10 cellular contexts compared by ENCODE assay signal in the genomic region with DNA sequence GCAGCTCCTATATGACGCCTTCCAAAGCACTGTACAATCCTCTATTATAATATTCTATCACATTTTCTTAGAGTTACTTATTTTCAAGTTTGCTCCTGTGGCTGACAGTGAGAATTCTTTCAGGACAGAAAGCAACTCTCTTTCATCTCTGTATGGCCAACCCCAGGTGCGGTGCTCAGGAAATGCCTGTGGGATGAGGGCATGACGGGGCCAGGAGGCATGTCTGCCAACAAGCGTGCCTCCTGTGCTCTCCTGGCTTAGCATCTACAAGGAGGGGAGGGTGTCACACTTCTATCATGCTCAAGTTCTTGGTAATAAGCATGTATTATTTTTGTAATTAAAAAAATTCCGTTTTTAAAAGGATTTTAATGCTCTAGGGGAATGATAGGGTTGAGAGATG. TPM values are rescaled to one million over a fixed set of nuclear protein-coding genes. Genes with fewer than 3 reads are reported as not detected.
DNase-seq lines count a peak whose midpoint lies in the region; ATAC-seq and TF ChIP-seq lines count a peak whose summit lies in the region.
"Had no signal": no experiment of that assay in that cellular context is flagged by ENCODE, and none has a peak within 500 bp of the region (broad histone marks: within the 10 kb centered on the region; RNA-seq: fewer than 3 reads in every experiment).

No MANE protein-coding gene starts in this region.

- TF ChIP-seq CTCF in SK-N-SH (IDR thresholded peaks at IDR 0.05) (no peak), epithelial cell of esophagus (IDR thresholded peaks at IDR 0.05; ENCODE audit: insufficient read depth, low read depth, low read length, missing control alignments) (no peak)

- H3K79me2 ChIP-seq in SK-N-SH (ENCODE audit: insufficient read depth) = peaks cover 79% of the 10 kb centered on the region

- peaks cover 7% of the 10 kb centered on the region for H3F3A ChIP-seq in SK-N-SH (replicated peaks; ENCODE audit: insufficient read depth)

- H2AFZ ChIP-seq in SK-N-SH (ENCODE audit: low read depth) = no peak overlapping the region
- H2AFZ ChIP-seq: PC-9 had no signal

- DNase-seq in ELR (ENCODE audit: low read depth) (peak; percentile 81), SK-N-SH (no peak), epithelial cell of esophagus (ENCODE audit: low read depth) (peak; percentile 93), renal cortical epithelial cell (ENCODE audit: low read depth) (peak; percentile 74), NCI-H1092 (lab: John Stamatoyannopoulos, UW) (no peak), NCI-H1694 treated with DMSO at 0.1 percent for 48 hours (lab: John Stamatoyannopoulos, UW) (no peak)
- DNase-seq: activated CD8-positive, alpha-beta memory T cell treated with anti-CD3 and anti-CD28 coated beads, Interleukin-2, amount 50 U/mL, for 4 hours had no signal

- ATAC-seq in HG02885 (IDR thresholded peaks at IDR 0.05; ENCODE audit: poor library complexity, unreplicated experiment) = no peak
- no peak for ATAC-seq in GM19467 (IDR thresholded peaks at IDR 0.05; ENCODE audit: unreplicated experiment)

- peak overlapping the region; percentile 46; the same call in 1 of the 2 replicates for H3K9ac ChIP-seq in SK-N-SH

- H3K27ac ChIP-seq in SK-N-SH (ENCODE audit: low read depth in 2 of 2, low read length in 1 of 2) = peak overlapping the region; percentile 61 to 77; a peak in 3 of 4 replicates

- H3K9me2 ChIP-seq in SK-N-SH = no peaks in the 10 kb centered on the region

- H3K4me1 ChIP-seq in SK-N-SH (ENCODE audit: control insufficient read depth in 1 of 2, insufficient read depth in 2 of 2, low read depth in 1 of 2, low read length in 1 of 2) = peaks cover 20 to 25% of the 10 kb centered on the region in 2 experiments; a peak in 2 of 4 replicates

- H3K4me3 ChIP-seq in SK-N-SH (ENCODE audit: low read depth in 2 of 2, low read length in 1 of 2) = 0 out of 4 replicates have a peak overlapping the region, but pooled peaks of 1 of the 2 experiments have one; percentile 4
- no peak overlapping the region for H3K4me3 ChIP-seq in epithelial cell of esophagus (ENCODE audit: low read length)
- H3K4me3 ChIP-seq: PC-9 had no signal

- 38% methylated on average over 5 of the region's 5 CpGs for WGBS in SK-N-SH (ENCODE audit: low lambda C conversion rate)

- H3K9me3 ChIP-seq in SK-N-SH = no peaks in the 10 kb centered on the region

- CTCF ChIA-PET in SK-N-SH (lab: Yijun Ruan, JAX) = interaction anchor here (1.3 to 12.1 kb wide), 2 partner anchors 9 to 15 kb away, joined by 4 to 103 read pairs; no protein-coding TSS in a partner anchor

- peaks cover 21 to 31% of the 10 kb centered on the region in 2 experiments for H3K36me3 ChIP-seq in SK-N-SH (replicated peaks in 1 of 2; ENCODE audit: control insufficient read depth in 1 of 2, insufficient read depth in 2 of 2, low read length in 1 of 2)

- no peak for TF ChIP-seq RAD21 in SK-N-SH (IDR thresholded peaks at IDR 0.05; ENCODE audit: low read length)

- no peak for TF ChIP-seq EP300 in SK-N-SH (IDR thresholded peaks at IDR 0.05; ENCODE audit: borderline replicate concordance in 1 of 2, low read depth in 1 of 2, low read length in 1 of 2)

- H4K20me1 ChIP-seq in SK-N-SH (ENCODE audit: insufficient read depth) = peaks cover 18% of the 10 kb centered on the region

- peak overlapping the region; percentile 66 for H3K4me2 ChIP-seq in SK-N-SH
- H3K4me2 ChIP-seq: PC-9 had no signal

- no peaks in the 10 kb centered on the region for H3K27me3 ChIP-seq in SK-N-SH (ENCODE audit: insufficient read depth)

- POLR2A ChIA-PET in SK-N-SH (lab: Yijun Ruan, JAX) = no interaction called here

TF ChIP-seq in SK-N-SH, 30 proteins besides CTCF, POLR2A, EP300 and RAD21:
- TF ChIP-seq PBX3 (IDR thresholded peaks at IDR 0.05) = peak; percentile 23; the same call in 1 of the 2 replicates
- TF ChIP-seq YY1 (IDR thresholded peaks at IDR 0.05; ENCODE audit: low read depth) = no peak
- TF ChIP-seq FOSL2 (IDR thresholded peaks at IDR 0.05; ENCODE audit: borderline replicate concordance, low read depth) = peak; percentile 8; the same call in 1 of the 2 replicates
- no peak for TF ChIP-seq USF1 (IDR thresholded peaks at IDR 0.05; ENCODE audit: borderline replicate concordance, low read depth)
- TF ChIP-seq TCF12 (IDR thresholded peaks at IDR 0.05) = peak; percentile 74; the same call in 1 of the 2 replicates
- TF ChIP-seq, protein P1, sequence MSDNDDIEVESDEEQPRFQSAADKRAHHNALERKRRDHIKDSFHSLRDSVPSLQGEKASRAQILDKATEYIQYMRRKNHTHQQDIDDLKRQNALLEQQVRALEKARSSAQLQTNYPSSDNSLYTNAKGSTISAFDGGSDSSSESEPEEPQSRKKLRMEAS (IDR thresholded peaks at IDR 0.05; ENCODE audit: low read depth) = peak; percentile 36; the same call in 1 of the 2 replicates
- TF ChIP-seq TEAD4 (IDR thresholded peaks at IDR 0.05; ENCODE audit: borderline replicate concordance, insufficient read depth) = no peak
- no peak for TF ChIP-seq GATA2 (CRISPR knock-in tag; IDR thresholded peaks at IDR 0.05)
- TF ChIP-seq MEF2A (IDR thresholded peaks at IDR 0.05; ENCODE audit: borderline replicate concordance, low read depth) = no peak
- TF ChIP-seq POLR2AphosphoS5 (IDR thresholded peaks at IDR 0.05; ENCODE audit: low read depth, low read length) = no peak
- TF ChIP-seq NFIC (IDR thresholded peaks at IDR 0.05; ENCODE audit: borderline replicate concordance) = peak; percentile 59
- no peak for TF ChIP-seq RXRA (IDR thresholded peaks at IDR 0.05; ENCODE audit: borderline replicate concordance, low read depth)
- TF ChIP-seq FOXJ3 (CRISPR knock-in tag; IDR thresholded peaks at IDR 0.05) = no peak
- no peak for TF ChIP-seq FOXM1 (IDR thresholded peaks at IDR 0.05; ENCODE audit: low read depth)
- no peak for TF ChIP-seq USF2 (IDR thresholded peaks at IDR 0.05; ENCODE audit: borderline replicate concordance, low read depth, low read length)
- TF ChIP-seq MXI1 (IDR thresholded peaks at IDR 0.05; ENCODE audit: low read depth, low read length) = no peak
- peak; percentile 50; the same call in 1 of the 2 replicates for TF ChIP-seq JUND (IDR thresholded peaks at IDR 0.05)

RNA-seq across cellular contexts. Expression of gene MRPL14, which starts 11.4 kb away (rescaled TPM):
- 92.4 and 97.0 TPM in 2 replicates for polyA plus RNA-seq in SK-N-SH (2012; rRNA removed)
- polyA plus RNA-seq in SK-N-SH (2012; cell fraction: cytosol; rRNA removed) = 72.1 and 86.3 TPM in 2 replicates
- polyA plus RNA-seq in SK-N-SH (2012; cell fraction: nucleus; rRNA removed) = 39.4 and 45.0 TPM in 2 replicates
- 44.9 and 167 TPM in 2 replicates for total RNA-seq in renal cortical epithelial cell

RNA-seq across cellular contexts. Expression of gene TMEM63B, which starts 11.5 kb away (rescaled TPM):
- polyA plus RNA-seq in SK-N-SH (2012; rRNA removed) = 52.7 and 63.2 TPM in 2 replicates
- 26.9 and 37.6 TPM in 2 replicates for polyA plus RNA-seq in SK-N-SH (2012; cell fraction: cytosol; rRNA removed)
- 97.6 and 129 TPM in 2 replicates for polyA plus RNA-seq in SK-N-SH (2012; cell fraction: nucleus; rRNA removed)
- 59.6 and 112 TPM in 2 replicates for total RNA-seq in renal cortical epithelial cell

RNA-seq across cellular contexts. Expression of gene CAPN11, which starts 42.8 kb away (rescaled TPM):
- not detected in 2 replicates for polyA plus RNA-seq in SK-N-SH (2012; rRNA removed)
- polyA plus RNA-seq in SK-N-SH (2012; cell fraction: cytosol; rRNA removed) = 0.01 TPM in 1 of 2 replicates, not detected in the other
- polyA plus RNA-seq in SK-N-SH (2012; cell fraction: nucleus; rRNA removed) = 0.04 TPM in 1 of 2 replicates, not detected in the other
- not detected in 2 replicates for total RNA-seq in renal cortical epithelial cell
- total RNA-seq: PC-9 had no signal

Comparison
In these comparisons a context has a peak if more than half of its experiments do, and no peak if none do; other contexts are left out.
1. DNase-seq: peak in ELR (single experiment), epithelial cell of esophagus (single experiment) and renal cortical epithelial cell (single experiment); none in SK-N-SH (single experiment), NCI-H1092 (single experiment) and NCI-H1694 treated with DMSO at 0.1 percent for 48 hours (single experiment).